8 cellular contexts compared by ENCODE assay signal in genomic region chr3:30227571-30228301, GRCh38.
DNase-seq lines count a peak whose midpoint lies in the region; ATAC-seq and TF ChIP-seq lines count a peak whose summit lies in the region.

No MANE protein-coding gene starts in this region.

- no peak overlapping the region for H3K27ac ChIP-seq in CD8-positive, alpha-beta memory T cell (ENCODE audit: low read depth, low read length)

- H3K4me3 Mint-ChIP-seq in mesothelial cell of epicardium, result no peak overlapping the region
- H3K4me3 Mint-ChIP-seq in CD8-positive, alpha-beta memory T cell, result no peak overlapping the region

- no peak overlapping the region for H3K4me3 ChIP-seq in CD8-positive, alpha-beta memory T cell (ENCODE audit: low read length)

- peak overlapping the region; percentile 10 for H3K27ac Mint-ChIP-seq in mesothelial cell of epicardium
- H3K27ac Mint-ChIP-seq in CD8-positive, alpha-beta memory T cell, result no peak overlapping the region

- no peaks in the 10 kb centered on the region for H3K36me3 Mint-ChIP-seq in mesothelial cell of epicardium
- peaks cover 0 to 2% (median 0%) of the 10 kb centered on the region in 3 donors for H3K36me3 Mint-ChIP-seq in CD8-positive, alpha-beta memory T cell

- H3K36me3 ChIP-seq in CD8-positive, alpha-beta memory T cell (ENCODE audit: insufficient read depth, low read length), result no peaks in the 10 kb centered on the region

- H3K27me3 ChIP-seq in CD8-positive, alpha-beta memory T cell (ENCODE audit: insufficient read depth, low read length, poor library complexity, severe bottlenecking), result no peaks in the 10 kb centered on the region

- H3K9me3 ChIP-seq in CD8-positive, alpha-beta memory T cell (ENCODE audit: low read length), result no peaks in the 10 kb centered on the region

- POLR2A ChIA-PET in CD8-positive, alpha-beta memory T cell (lab: Charles Lee), result no interaction called here

- ATAC-seq in HG03439 (IDR thresholded peaks at IDR 0.05; ENCODE audit: unreplicated experiment), result no peak
- ATAC-seq in HG03045 (IDR thresholded peaks at IDR 0.05; ENCODE audit: unreplicated experiment), result no peak

- CTCF ChIA-PET in CD8-positive, alpha-beta memory T cell (lab: Charles Lee), result no interaction called here

- no peaks in the 10 kb centered on the region for H3K27me3 Mint-ChIP-seq in mesothelial cell of epicardium (ENCODE audit: low read depth)
- H3K27me3 Mint-ChIP-seq in CD8-positive, alpha-beta memory T cell, result peaks cover 5 to 7% of the 10 kb centered on the region in 2 donors

- H3K9me3 Mint-ChIP-seq in mesothelial cell of epicardium, result peaks cover 13% of the 10 kb centered on the region
- H3K9me3 Mint-ChIP-seq in CD8-positive, alpha-beta memory T cell, result no peaks in the 10 kb centered on the region

- peak; percentile 98 for DNase-seq in AML-193 (lab: John Stamatoyannopoulos, UW)
- DNase-seq in MV-4-11 (lab: John Stamatoyannopoulos, UW), result peak; percentile 94
- peak; percentile 80 for DNase-seq in brain pericyte (ENCODE audit: low read depth, low spot score)
- DNase-seq in mesothelial cell of epicardium (ENCODE audit: low spot score in 2 of 2, unreplicated experiment in 2 of 2), result no peak
- no peak for DNase-seq in CD8-positive, alpha-beta memory T cell
- DNase-seq in NCI-H2081 (lab: John Stamatoyannopoulos, UW), result no peak

- H3K4me1 ChIP-seq in CD8-positive, alpha-beta memory T cell (ENCODE audit: insufficient read depth, low read length), result peaks cover 12% of the 10 kb centered on the region

- TF ChIP-seq CTCF in mesothelial cell of epicardium (IDR thresholded peaks at IDR 0.05; ENCODE audit: unreplicated experiment), result no peak

- peaks cover 6% of the 10 kb centered on the region for H3K4me1 Mint-ChIP-seq in mesothelial cell of epicardium
- peaks cover 2 to 10% (median 5%) of the 10 kb centered on the region in 3 donors for H3K4me1 Mint-ChIP-seq in CD8-positive, alpha-beta memory T cell

Comparison
In these comparisons a context has a peak if more than half of its experiments do, and no peak if none do; other contexts are left out.
1. DNase-seq: peak in AML-193 (2 of 2), MV-4-11 (single experiment) and brain pericyte (single experiment); none in mesothelial cell of epicardium (0 of 2), CD8-positive, alpha-beta memory T cell (0 of 5) and NCI-H2081 (0 of 2).